ENCODE assay signal across 1 cellular context in the genomic region with DNA sequence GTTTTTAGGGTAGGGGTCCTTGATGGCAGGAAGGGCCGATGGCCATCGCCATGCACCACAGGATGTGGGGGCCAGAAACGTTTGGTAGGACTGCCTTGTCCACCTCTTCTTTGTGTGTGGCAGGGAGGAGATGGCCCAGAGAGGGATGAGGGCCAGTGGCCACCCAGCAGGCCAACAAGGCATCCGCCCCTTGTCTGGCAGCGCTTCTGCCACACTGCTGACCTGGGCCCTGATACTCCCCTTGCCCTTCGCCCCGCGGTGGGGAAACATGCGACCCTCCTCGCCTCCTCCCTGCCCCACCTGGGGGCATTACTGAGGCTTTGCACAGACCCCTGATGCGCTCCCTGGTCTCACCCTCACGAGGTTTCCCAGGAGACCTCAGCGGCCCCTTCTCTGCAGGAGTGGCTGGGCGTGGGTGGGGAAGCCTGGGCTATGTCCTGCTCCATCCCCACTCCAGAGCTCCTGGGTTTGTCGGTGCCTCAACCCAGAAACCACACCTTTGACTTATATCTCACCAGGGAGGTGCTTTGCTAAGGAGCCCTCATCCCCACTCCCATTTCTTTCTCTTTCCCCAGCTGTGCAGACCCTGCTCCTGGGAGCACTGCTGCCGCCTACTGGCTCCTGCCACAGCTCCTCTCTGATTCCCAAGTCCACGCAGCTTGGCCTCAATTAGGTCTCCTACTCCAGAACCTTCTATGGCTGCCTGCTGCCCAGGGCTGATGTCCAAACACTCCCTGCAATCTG.
TF ChIP-seq lines count a peak whose summit lies in the region.

No MANE protein-coding gene starts in this region.

TF ChIP-seq in GM12878, 131 proteins besides CTCF, POLR2A, EP300 and RAD21 (continued from another document):
- TF ChIP-seq, protein P1, sequence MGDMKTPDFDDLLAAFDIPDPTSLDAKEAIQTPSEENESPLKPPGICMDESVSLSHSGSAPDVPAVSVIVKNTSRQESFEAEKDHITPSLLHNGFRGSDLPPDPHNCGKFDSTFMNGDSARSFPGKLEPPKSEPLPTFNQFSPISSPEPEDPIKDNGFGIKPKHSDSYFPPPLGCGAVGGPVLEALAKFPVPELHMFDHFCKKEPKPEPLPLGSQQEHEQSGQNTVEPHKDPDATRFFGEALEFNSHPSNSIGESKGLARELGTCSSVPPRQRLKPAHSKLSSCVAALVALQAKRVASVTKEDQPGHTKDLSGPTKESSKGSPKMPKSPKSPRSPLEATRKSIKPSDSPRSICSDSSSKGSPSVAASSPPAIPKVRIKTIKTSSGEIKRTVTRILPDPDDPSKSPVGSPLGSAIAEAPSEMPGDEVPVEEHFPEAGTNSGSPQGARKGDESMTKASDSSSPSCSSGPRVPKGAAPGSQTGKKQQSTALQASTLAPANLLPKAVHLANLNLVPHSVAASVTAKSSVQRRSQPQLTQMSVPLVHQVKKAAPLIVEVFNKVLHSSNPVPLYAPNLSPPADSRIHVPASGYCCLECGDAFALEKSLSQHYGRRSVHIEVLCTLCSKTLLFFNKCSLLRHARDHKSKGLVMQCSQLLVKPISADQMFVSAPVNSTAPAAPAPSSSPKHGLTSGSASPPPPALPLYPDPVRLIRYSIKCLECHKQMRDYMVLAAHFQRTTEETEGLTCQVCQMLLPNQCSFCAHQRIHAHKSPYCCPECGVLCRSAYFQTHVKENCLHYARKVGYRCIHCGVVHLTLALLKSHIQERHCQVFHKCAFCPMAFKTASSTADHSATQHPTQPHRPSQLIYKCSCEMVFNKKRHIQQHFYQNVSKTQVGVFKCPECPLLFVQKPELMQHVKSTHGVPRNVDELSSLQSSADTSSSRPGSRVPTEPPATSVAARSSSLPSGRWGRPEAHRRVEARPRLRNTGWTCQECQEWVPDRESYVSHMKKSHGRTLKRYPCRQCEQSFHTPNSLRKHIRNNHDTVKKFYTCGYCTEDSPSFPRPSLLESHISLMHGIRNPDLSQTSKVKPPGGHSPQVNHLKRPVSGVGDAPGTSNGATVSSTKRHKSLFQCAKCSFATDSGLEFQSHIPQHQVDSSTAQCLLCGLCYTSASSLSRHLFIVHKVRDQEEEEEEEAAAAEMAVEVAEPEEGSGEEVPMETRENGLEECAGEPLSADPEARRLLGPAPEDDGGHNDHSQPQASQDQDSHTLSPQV (IDR thresholded peaks at IDR 0.05) = no peak
- TF ChIP-seq NFYA (IDR thresholded peaks at IDR 0.05; ENCODE audit: borderline replicate concordance, low read depth, low read length) (no peak), NRF1 (conservative IDR thresholded peaks at IDR 0.05; ENCODE audit: low read depth, low read length) (no peak), CBX5 (IDR thresholded peaks at IDR 0.05; ENCODE audit: low read depth) (no peak)
- TF ChIP-seq, protein P2, sequence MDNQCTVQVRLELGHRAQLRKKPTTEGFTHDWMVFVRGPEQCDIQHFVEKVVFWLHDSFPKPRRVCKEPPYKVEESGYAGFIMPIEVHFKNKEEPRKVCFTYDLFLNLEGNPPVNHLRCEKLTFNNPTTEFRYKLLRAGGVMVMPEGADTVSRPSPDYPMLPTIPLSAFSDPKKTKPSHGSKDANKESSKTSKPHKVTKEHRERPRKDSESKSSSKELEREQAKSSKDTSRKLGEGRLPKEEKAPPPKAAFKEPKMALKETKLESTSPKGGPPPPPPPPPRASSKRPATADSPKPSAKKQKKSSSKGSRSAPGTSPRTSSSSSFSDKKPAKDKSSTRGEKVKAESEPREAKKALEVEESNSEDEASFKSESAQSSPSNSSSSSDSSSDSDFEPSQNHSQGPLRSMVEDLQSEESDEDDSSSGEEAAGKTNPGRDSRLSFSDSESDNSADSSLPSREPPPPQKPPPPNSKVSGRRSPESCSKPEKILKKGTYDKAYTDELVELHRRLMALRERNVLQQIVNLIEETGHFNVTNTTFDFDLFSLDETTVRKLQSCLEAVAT (IDR thresholded peaks at IDR 0.05) = no peak
TF ChIP-seq in GM12878: peak in this region for 0.
